ENCODE assay signal across 16 cellular contexts in the genomic region with DNA sequence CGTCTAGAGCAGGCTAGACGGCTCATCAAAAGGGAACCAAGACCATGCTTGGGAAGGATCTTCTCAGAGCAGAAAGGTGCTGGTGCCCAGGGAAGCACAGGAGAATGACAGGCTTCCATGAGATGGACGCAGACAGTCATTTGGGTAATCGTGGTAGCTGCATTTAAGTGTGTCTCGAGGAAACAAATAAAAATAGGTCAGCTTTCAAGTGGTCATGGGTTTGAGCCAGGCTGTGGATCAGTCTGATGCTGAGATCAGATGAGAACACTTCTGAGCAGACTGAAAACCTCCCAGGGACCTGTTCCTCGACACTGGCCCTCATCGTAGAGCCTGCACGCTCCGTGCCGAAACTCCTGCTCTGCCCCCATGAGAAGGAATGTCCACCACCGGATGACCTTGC. TPM values are rescaled to one million over a fixed set of nuclear protein-coding genes. Genes with fewer than 3 reads are reported as not detected.
DNase-seq lines count a peak whose midpoint lies in the region; ATAC-seq, FAIRE-seq and TF ChIP-seq lines count a peak whose summit lies in the region.
"Had no signal": no experiment of that assay in that cellular context is flagged by ENCODE, and none has a peak within 500 bp of the region (broad histone marks: within the 10 kb centered on the region; RNA-seq: fewer than 3 reads in every experiment).

No MANE protein-coding gene starts in this region.

- POLR2A ChIA-PET in activated CD8-positive, alpha-beta T cell treated with anti-CD3 and anti-CD28 coated beads for 36 hours (lab: Charles Lee), result interaction anchor here (2.1 kb wide), 1 partner anchor 38 kb away, joined by 5 read pairs; no protein-coding TSS in a partner anchor
- POLR2A ChIA-PET in activated CD8-positive, alpha-beta T cell treated with anti-CD3 and anti-CD28 coated beads, Interleukin-2, amount 10 ng/mL, durations not matched to agents 7 days and 5 days (lab: Charles Lee), result no interaction called here
- POLR2A ChIA-PET in HEK293T (lab: Yijun Ruan, JAX), result no interaction called here

- no peak for TF ChIP-seq CTCF in activated CD8-positive, alpha-beta T cell treated with anti-CD3 and anti-CD28 coated beads for 36 hours (IDR thresholded peaks at IDR 0.05)
- TF ChIP-seq CTCF in brain (conservative IDR thresholded peaks at IDR 0.05), result no peak

- H3K4me1 ChIP-seq in small intestine (ENCODE audit: control insufficient read depth in 2 of 2, insufficient read depth in 1 of 2, low read depth in 1 of 2, low read length in 1 of 2), result peaks cover 6 to 10% of the 10 kb centered on the region in 2 donors

- no peaks in the 10 kb centered on the region for H3K27me3 ChIP-seq in small intestine (ENCODE audit: control insufficient read depth in 2 of 2, insufficient read depth in 2 of 2, low read length in 2 of 2)
- H3K27me3 ChIP-seq: breast epithelium, tibial nerve had no signal

- no peak for FAIRE-seq in small intestine (lab: Jason Lieb, UNC)

- no peaks in the 10 kb centered on the region for H3K27me3 Mint-ChIP-seq in activated CD8-positive, alpha-beta T cell treated with anti-CD3 and anti-CD28 coated beads for 36 hours
- H3K27me3 Mint-ChIP-seq in activated CD8-positive, alpha-beta T cell treated with anti-CD3 and anti-CD28 coated beads, Interleukin-2, amount 10 ng/mL, durations not matched to agents 7 days and 5 days (ENCODE audit: low read depth), result no peaks in the 10 kb centered on the region
- H3K27me3 Mint-ChIP-seq in brain, result no peaks in the 10 kb centered on the region
- H3K27me3 Mint-ChIP-seq: dendritic cell treated with granulocyte-macrophage colony-stimulating factor and Interleukin-4, amounts not matched to agents 40 ng/mL and 50 ng/mL, for 4 days had no signal

- peaks cover 60% of the 10 kb centered on the region for H3K4me1 Mint-ChIP-seq in activated CD8-positive, alpha-beta T cell treated with anti-CD3 and anti-CD28 coated beads for 36 hours (ENCODE audit: low read depth)
- H3K4me1 Mint-ChIP-seq in activated CD8-positive, alpha-beta T cell treated with anti-CD3 and anti-CD28 coated beads, Interleukin-2, amount 10 ng/mL, durations not matched to agents 7 days and 5 days (ENCODE audit: low read depth), result peaks cover 63% of the 10 kb centered on the region
- H3K4me1 Mint-ChIP-seq in brain, result peaks cover 75% of the 10 kb centered on the region

- H3K27ac ChIP-seq in small intestine (ENCODE audit: low read depth in 1 of 2, low read length in 1 of 2), result no peak overlapping the region
- H3K27ac ChIP-seq: breast epithelium, lower lobe of right lung had no signal

- H3K4me3 Mint-ChIP-seq in activated CD8-positive, alpha-beta T cell treated with anti-CD3 and anti-CD28 coated beads for 36 hours, result no peak overlapping the region
- H3K4me3 Mint-ChIP-seq in activated CD8-positive, alpha-beta T cell treated with anti-CD3 and anti-CD28 coated beads, Interleukin-2, amount 10 ng/mL, durations not matched to agents 7 days and 5 days, result no peak overlapping the region
- peak overlapping the region in 3 of 5 experiments; percentile 17 to 53 (median 43) for H3K4me3 Mint-ChIP-seq in brain

- no peak for ATAC-seq in activated CD8-positive, alpha-beta T cell treated with anti-CD3 and anti-CD28 coated beads for 36 hours
- ATAC-seq in activated CD8-positive, alpha-beta T cell treated with anti-CD3 and anti-CD28 coated beads, Interleukin-2, amount 10 ng/mL, durations not matched to agents 7 days and 5 days, result no peak
- ATAC-seq in HG02970 (IDR thresholded peaks at IDR 0.05; ENCODE audit: low FRiP score, unreplicated experiment) (no peak), GM21526 (IDR thresholded peaks at IDR 0.05; ENCODE audit: low FRiP score, unreplicated experiment) (no peak)
- ATAC-seq: lower lobe of right lung had no signal

- intact Hi-C loops in activated CD8-positive, alpha-beta T cell treated with anti-CD3 and anti-CD28 coated beads for 36 hours (cut with micrococcal nuclease), result no loop called here

- H3K36me3 ChIP-seq in small intestine (ENCODE audit: control insufficient read depth in 2 of 2, insufficient read depth in 2 of 2, low read length in 2 of 2), result no peaks in the 10 kb centered on the region
- H3K36me3 ChIP-seq: breast epithelium had no signal

- H3K36me3 Mint-ChIP-seq in activated CD8-positive, alpha-beta T cell treated with anti-CD3 and anti-CD28 coated beads for 36 hours (ENCODE audit: low read depth), result peaks cover 22% of the 10 kb centered on the region
- peaks cover 24% of the 10 kb centered on the region for H3K36me3 Mint-ChIP-seq in activated CD8-positive, alpha-beta T cell treated with anti-CD3 and anti-CD28 coated beads, Interleukin-2, amount 10 ng/mL, durations not matched to agents 7 days and 5 days (ENCODE audit: low read depth)
- H3K36me3 Mint-ChIP-seq in brain, result peaks cover 16% of the 10 kb centered on the region

- CTCF ChIA-PET in activated CD8-positive, alpha-beta T cell treated with anti-CD3 and anti-CD28 coated beads for 36 hours (lab: Charles Lee), result interaction anchor here (3.3 kb wide), 1 partner anchor 39 kb away, joined by 16 read pairs; no protein-coding TSS in a partner anchor
- CTCF ChIA-PET in activated CD8-positive, alpha-beta T cell treated with anti-CD3 and anti-CD28 coated beads, Interleukin-2, amount 10 ng/mL, durations not matched to agents 7 days and 5 days (lab: Charles Lee), result interaction anchor here (4.9 kb wide), 1 partner anchor 15 kb away, joined by 25 read pairs; no protein-coding TSS in a partner anchor
- CTCF ChIA-PET in HEK293T (lab: Yijun Ruan, JAX), result interaction anchor here (0.6 to 0.8 kb wide), 2 partner anchors 48 to 81 kb away, joined by 3 to 4 read pairs; no protein-coding TSS in a partner anchor

- WGBS in small intestine, 3 donors, result 61 to 67% (median 66%) methylated on average over 11 of the region's 11 CpGs

- peak overlapping the region; percentile 12 for H3K27ac Mint-ChIP-seq in activated CD8-positive, alpha-beta T cell treated with anti-CD3 and anti-CD28 coated beads for 36 hours
- no peak overlapping the region for H3K27ac Mint-ChIP-seq in activated CD8-positive, alpha-beta T cell treated with anti-CD3 and anti-CD28 coated beads, Interleukin-2, amount 10 ng/mL, durations not matched to agents 7 days and 5 days
- H3K27ac Mint-ChIP-seq in brain, result peak overlapping the region in 2 of 5 experiments; percentile 17 to 48

- H3K9me3 Mint-ChIP-seq in activated CD8-positive, alpha-beta T cell treated with anti-CD3 and anti-CD28 coated beads for 36 hours, result no peaks in the 10 kb centered on the region
- no peaks in the 10 kb centered on the region for H3K9me3 Mint-ChIP-seq in activated CD8-positive, alpha-beta T cell treated with anti-CD3 and anti-CD28 coated beads, Interleukin-2, amount 10 ng/mL, durations not matched to agents 7 days and 5 days (ENCODE audit: insufficient read depth)
- H3K9me3 Mint-ChIP-seq in brain, result no peaks in the 10 kb centered on the region
- H3K9me3 Mint-ChIP-seq: dendritic cell treated with granulocyte-macrophage colony-stimulating factor and Interleukin-4, amounts not matched to agents 40 ng/mL and 50 ng/mL, for 4 days had no signal

- no peak for DNase-seq in activated CD8-positive, alpha-beta T cell treated with anti-CD3 and anti-CD28 coated beads for 36 hours
- DNase-seq in activated CD8-positive, alpha-beta T cell treated with anti-CD3 and anti-CD28 coated beads, Interleukin-2, amount 10 ng/mL, durations not matched to agents 7 days and 5 days, result no peak
- peak; percentile 45 for DNase-seq in NCI-H1105 (lab: John Stamatoyannopoulos, UW)
- DNase-seq in small intestine, result peak; percentile 11
- no peak for DNase-seq in HEK293T (ENCODE audit: extremely low spot score)
- DNase-seq: activated CD4-positive, alpha-beta T cell treated with anti-CD3 and anti-CD28 coated beads for 4 hours; activated T-cell treated with anti-CD3 and anti-CD28 coated beads for 4 hours; lower lobe of right lung; MM.1S; T1000 had no signal

- H3K4me3 ChIP-seq in small intestine (ENCODE audit: low read depth in 1 of 2, low read length in 2 of 2), result no peak overlapping the region
- H3K4me3 ChIP-seq: breast epithelium, lower lobe of right lung, tibial nerve had no signal

- no peaks in the 10 kb centered on the region for H3K9me3 ChIP-seq in small intestine (ENCODE audit: control insufficient read depth, low read depth)
- H3K9me3 ChIP-seq: breast epithelium, lower lobe of right lung, tibial nerve had no signal

TF ChIP-seq in HEK293T, 16 proteins besides CTCF, POLR2A, EP300 and RAD21:
- no peak for TF ChIP-seq FOXA1 (IDR thresholded peaks at IDR 0.05)
- TF ChIP-seq L3MBTL2 (conservative IDR thresholded peaks at IDR 0.05), result no peak
- no peak for TF ChIP-seq TARDBP (IDR thresholded peaks at IDR 0.05)
- TF ChIP-seq LEF1 (IDR thresholded peaks at IDR 0.05; ENCODE audit: borderline replicate concordance), result no peak
- TF ChIP-seq HDGF (IDR thresholded peaks at IDR 0.05; ENCODE audit: borderline replicate concordance), result no peak
- no peak for TF ChIP-seq SUZ12 (IDR thresholded peaks at IDR 0.05)
- no peak for TF ChIP-seq ZNF384 (IDR thresholded peaks at IDR 0.05)
- TF ChIP-seq CTBP1 (IDR thresholded peaks at IDR 0.05; ENCODE audit: borderline replicate concordance), result no peak
- TF ChIP-seq SP1 (IDR thresholded peaks at IDR 0.05), result no peak
- TF ChIP-seq FOXK2 (IDR thresholded peaks at IDR 0.05), result no peak
- no peak for TF ChIP-seq FOXM1 (IDR thresholded peaks at IDR 0.05; ENCODE audit: borderline replicate concordance)
- no peak for TF ChIP-seq ARNT (IDR thresholded peaks at IDR 0.05)
- no peak for TF ChIP-seq PKNOX1 (IDR thresholded peaks at IDR 0.05)
- TF ChIP-seq NFRKB (IDR thresholded peaks at IDR 0.05), result no peak
- no peak for TF ChIP-seq BHLHE40 (IDR thresholded peaks at IDR 0.05; ENCODE audit: borderline replicate concordance)
- no peak for TF ChIP-seq ELF4 (IDR thresholded peaks at IDR 0.05)

RNA-seq across cellular contexts. Expression of gene CARS1, which starts 4.7 kb away (rescaled TPM):
- 10 to 100 TPM; 82.7 to 88.2 TPM for total RNA-seq in activated CD8-positive, alpha-beta T cell treated with anti-CD3 and anti-CD28 coated beads for 36 hours
- 10 to 100 TPM; 74.6 to 81.5 TPM for total RNA-seq in activated CD8-positive, alpha-beta T cell treated with anti-CD3 and anti-CD28 coated beads, Interleukin-2, amount 10 ng/mL, durations not matched to agents 7 days and 5 days
- polyA plus RNA-seq in brain (ENCODE audit: insufficient read depth, low read depth, low replicate concordance), result 63.5 TPM
- 10 to 100 TPM; 41.9 to 69.8 (median 43.8) TPM for polyA plus RNA-seq in small intestine

Comparison
In these comparisons a context has a peak if more than half of its experiments do, and no peak if none do; other contexts are left out.
1. DNase-seq: peak in NCI-H1105 (single experiment) and small intestine (single experiment); none in activated CD8-positive, alpha-beta T cell treated with anti-CD3 and anti-CD28 coated beads for 36 hours (single experiment), activated CD8-positive, alpha-beta T cell treated with anti-CD3 and anti-CD28 coated beads, Interleukin-2, amount 10 ng/mL, durations not matched to agents 7 days and 5 days (single experiment) and HEK293T (single experiment).
2. H3K4me3 Mint-ChIP-seq: peak in brain (3 of 5); none in activated CD8-positive, alpha-beta T cell treated with anti-CD3 and anti-CD28 coated beads for 36 hours (single experiment) and activated CD8-positive, alpha-beta T cell treated with anti-CD3 and anti-CD28 coated beads, Interleukin-2, amount 10 ng/mL, durations not matched to agents 7 days and 5 days (single experiment).